8 cellular contexts compared by ENCODE assay signal in genomic region chr1:149636286-149637122, GRCh38. TPM values are rescaled to one million over a fixed set of nuclear protein-coding genes. Genes with fewer than 3 reads are reported as not detected.
A peak's percentile ranks its signal among the peaks of the same experiment; 100 is the strongest.
DNase-seq lines count a peak whose midpoint lies in the region; ATAC-seq lines count a peak whose summit lies in the region.
"Not testable (repeated sequence)": the region's sequence is repeated elsewhere in the genome, so short reads cannot be mapped to it uniquely, and the experiment has no call there.

No MANE protein-coding gene starts in this region.

- H3K9me3 Mint-ChIP-seq in CD8-positive, alpha-beta memory T cell; activated CD8-positive, alpha-beta memory T cell treated with anti-CD3 and anti-CD28 coated beads, Interleukin-2, amount 10 ng/mL, durations not matched to agents 7 days and 5 days (ENCODE audit: low read depth); effector memory CD8-positive, alpha-beta T cell: not testable (repeated sequence)

- peak; percentile 88 for ATAC-seq in GM21423 (IDR thresholded peaks at IDR 0.05; ENCODE audit: unreplicated experiment)
- ATAC-seq in activated CD8-positive, alpha-beta memory T cell treated with anti-CD3 and anti-CD28 coated beads, Interleukin-2, amount 10 ng/mL, durations not matched to agents 7 days and 5 days, result peak; percentile 91
- peak; percentile 86 for ATAC-seq in effector memory CD8-positive, alpha-beta T cell (replicated peaks)

- not testable (repeated sequence) for H3K36me3 ChIP-seq in CD8-positive, alpha-beta memory T cell (ENCODE audit: insufficient read depth, low read length)

- peak overlapping the region; percentile 95 to 100 (median 100) for H3K27ac Mint-ChIP-seq in CD8-positive, alpha-beta memory T cell
- peak overlapping the region; percentile 99 for H3K27ac Mint-ChIP-seq in activated CD8-positive, alpha-beta memory T cell treated with anti-CD3 and anti-CD28 coated beads, Interleukin-2, amount 10 ng/mL, durations not matched to agents 7 days and 5 days
- H3K27ac Mint-ChIP-seq in effector memory CD8-positive, alpha-beta T cell, result peak overlapping the region; percentile 99 to 100

- CTCF ChIA-PET in CD8-positive, alpha-beta memory T cell (lab: Charles Lee); activated CD8-positive, alpha-beta memory T cell treated with anti-CD3 and anti-CD28 coated beads, Interleukin-2, amount 10 ng/mL, durations not matched to agents 7 days and 5 days (lab: Charles Lee): not testable (repeated sequence)

- POLR2A ChIA-PET in CD8-positive, alpha-beta memory T cell (lab: Charles Lee), result interaction anchor here (0.6 kb wide), 1 partner anchor 1339 kb away, joined by 3 read pairs; no protein-coding TSS in a partner anchor

- H3K4me3 ChIP-seq in CD8-positive, alpha-beta memory T cell (ENCODE audit: low read length), result peak overlapping the region; percentile 66

- H3K27me3 ChIP-seq in CD8-positive, alpha-beta memory T cell (ENCODE audit: insufficient read depth, low read length, poor library complexity, severe bottlenecking), result not testable (repeated sequence)

- H3K27ac ChIP-seq in CD8-positive, alpha-beta memory T cell (ENCODE audit: low read depth, low read length), result peak overlapping the region; percentile 95

- DNase-seq in CD8-positive, alpha-beta memory T cell, result peak; percentile 82 to 94 (median 90)
- DNase-seq in HT-29 (ENCODE audit: low spot score), result peak; percentile 89
- peak; percentile 88 for DNase-seq in NOMO-1 treated with DMSO at 0.1 percent for 48 hours (lab: John Stamatoyannopoulos, UW; ENCODE audit: unreplicated experiment)
- DNase-seq in activated CD8-positive, alpha-beta memory T cell treated with anti-CD3 and anti-CD28 coated beads, Interleukin-2, amount 10 ng/mL, durations not matched to agents 7 days and 5 days, result peak; percentile 96
- peak; percentile 86 to 88 (median 86) for DNase-seq in effector memory CD8-positive, alpha-beta T cell
- peak; percentile 93 for DNase-seq in medulla oblongata (ENCODE audit: extremely low spot score)
- DNase-seq in stimulated activated CD4-positive, alpha-beta T cell treated with anti-CD3 and anti-CD28 coated beads, TNF-alpha, amount 100 ng/mL, for 1 hour (ENCODE audit: low read depth in 3 of 3, low spot score in 1 of 3), result peak; percentile 71 to 78 (median 74)

- peaks cover 0 to 23% (median 2%) of the 10 kb centered on the region in 3 donors for H3K36me3 Mint-ChIP-seq in CD8-positive, alpha-beta memory T cell
- not testable (repeated sequence) for H3K36me3 Mint-ChIP-seq in activated CD8-positive, alpha-beta memory T cell treated with anti-CD3 and anti-CD28 coated beads, Interleukin-2, amount 10 ng/mL, durations not matched to agents 7 days and 5 days
- H3K36me3 Mint-ChIP-seq in effector memory CD8-positive, alpha-beta T cell (ENCODE audit: insufficient read depth), result peaks cover 18% of the 10 kb centered on the region

- H3K4me3 Mint-ChIP-seq in CD8-positive, alpha-beta memory T cell, result peak overlapping the region; percentile 90 to 98 (median 96)
- peak overlapping the region; percentile 79 for H3K4me3 Mint-ChIP-seq in activated CD8-positive, alpha-beta memory T cell treated with anti-CD3 and anti-CD28 coated beads, Interleukin-2, amount 10 ng/mL, durations not matched to agents 7 days and 5 days
- peak overlapping the region; percentile 79 to 90 for H3K4me3 Mint-ChIP-seq in effector memory CD8-positive, alpha-beta T cell

- not testable (repeated sequence) for H3K27me3 Mint-ChIP-seq in CD8-positive, alpha-beta memory T cell; activated CD8-positive, alpha-beta memory T cell treated with anti-CD3 and anti-CD28 coated beads, Interleukin-2, amount 10 ng/mL, durations not matched to agents 7 days and 5 days; effector memory CD8-positive, alpha-beta T cell

- not testable (repeated sequence) for H3K4me1 ChIP-seq in CD8-positive, alpha-beta memory T cell (ENCODE audit: insufficient read depth, low read length)

- not testable (repeated sequence) for H3K9me3 ChIP-seq in CD8-positive, alpha-beta memory T cell (ENCODE audit: low read length)

- H3K4me1 Mint-ChIP-seq in CD8-positive, alpha-beta memory T cell, result peaks cover 27 to 49% (median 45%) of the 10 kb centered on the region in 3 donors
- H3K4me1 Mint-ChIP-seq in activated CD8-positive, alpha-beta memory T cell treated with anti-CD3 and anti-CD28 coated beads, Interleukin-2, amount 10 ng/mL, durations not matched to agents 7 days and 5 days, result peaks cover 22% of the 10 kb centered on the region
- H3K4me1 Mint-ChIP-seq in effector memory CD8-positive, alpha-beta T cell (ENCODE audit: low read depth in 2 of 2), result peaks cover 27 to 31% of the 10 kb centered on the region in 2 donors

RNA-seq across cellular contexts. Expression of gene PPIAL4C, which starts 52.9 kb away (rescaled TPM):
- 1 to 10 TPM in 1 of 2 experiments, under 1 TPM in 1; 0.64 to 1.5 TPM for total RNA-seq in CD8-positive, alpha-beta memory T cell
- polyA plus RNA-seq in CD8-positive, alpha-beta memory T cell, result not detected
- not detected in 2 replicates for total RNA-seq in HT-29 (2014; rRNA removed; shearing (Covaris generic))
- total RNA-seq in activated CD8-positive, alpha-beta memory T cell treated with anti-CD3 and anti-CD28 coated beads, Interleukin-2, amount 10 ng/mL, durations not matched to agents 7 days and 5 days, result 1 to 10 TPM in 1 of 2 experiments, under 1 TPM in 1; 0.84 to 1.8 TPM

Comparison
In these comparisons a context has a peak if more than half of its experiments do, and no peak if none do; other contexts are left out.
1. Peak in every context shown above with its lines: DNase-seq, ATAC-seq, H3K4me3 ChIP-seq and H3K27ac ChIP-seq.